Comparison of ENCODE assay signal across 1 cellular context in genomic region chr3:193711523-193711963, GRCh38.
TF ChIP-seq lines count a peak whose summit lies in the region.

No MANE protein-coding gene starts in this region.

TF ChIP-seq in HepG2, 621 proteins besides CTCF, POLR2A, EP300 and RAD21 (continued from another document and continues in another):
- peak; percentile 93; the same call in 1 of the 2 replicates for TF ChIP-seq ZNF609 (CRISPR knock-in tag; IDR thresholded peaks at IDR 0.05; ENCODE audit: borderline replicate concordance)
- TF ChIP-seq ZNF782 (CRISPR knock-in tag; IDR thresholded peaks at IDR 0.05; ENCODE audit: borderline replicate concordance): 0 out of 2 replicates have a peak, but pooled peaks have one; percentile 59
- peak in 1 of 2 experiments; percentile 51; a peak in 1 of 4 replicates for TF ChIP-seq KLF16 (CRISPR knock-in tag; IDR thresholded peaks at IDR 0.05)
- no peak for TF ChIP-seq ZFP62 (CRISPR knock-in tag; IDR thresholded peaks at IDR 0.05)
- TF ChIP-seq PCBP1 (IDR thresholded peaks at IDR 0.05; ENCODE audit: borderline replicate concordance, low read depth, low read length): 0 out of 2 replicates have a peak, but pooled peaks have one; percentile 46
- peak; percentile 34; the same call in 1 of the 2 replicates for TF ChIP-seq ZNF652 (CRISPR knock-in tag; IDR thresholded peaks at IDR 0.05; ENCODE audit: borderline replicate concordance, low read depth)
- no peak for TF ChIP-seq PLSCR1 (CRISPR knock-in tag; IDR thresholded peaks at IDR 0.05; ENCODE audit: borderline replicate concordance)
- no peak for TF ChIP-seq ZNF207 (IDR thresholded peaks at IDR 0.05; ENCODE audit: borderline replicate concordance)
- peak in 1 of 2 experiments; percentile 61; a peak in 2 of 4 replicates for TF ChIP-seq ATF4 (CRISPR knock-in tag; IDR thresholded peaks at IDR 0.05)
- TF ChIP-seq NFKB2 (CRISPR knock-in tag; IDR thresholded peaks at IDR 0.05; ENCODE audit: borderline replicate concordance): no peak; the same call in 1 of the 2 replicates
- peak; percentile 73; the same call in 1 of the 2 replicates for TF ChIP-seq ZSCAN9 (CRISPR knock-in tag; IDR thresholded peaks at IDR 0.05; ENCODE audit: borderline replicate concordance)
- TF ChIP-seq CENPX (CRISPR knock-in tag; IDR thresholded peaks at IDR 0.05): no peak
- no peak for TF ChIP-seq ZNF710 (CRISPR knock-in tag; IDR thresholded peaks at IDR 0.05; ENCODE audit: borderline replicate concordance)
- peak; percentile 46; the same call in 1 of the 2 replicates for TF ChIP-seq HNF1A (IDR thresholded peaks at IDR 0.05; ENCODE audit: low read depth)
- peak; percentile 79 for TF ChIP-seq HNF1A (CRISPR knock-in tag; IDR thresholded peaks at IDR 0.05; ENCODE audit: borderline replicate concordance)
- TF ChIP-seq ZNF788 (CRISPR knock-in tag; IDR thresholded peaks at IDR 0.05; ENCODE audit: borderline replicate concordance): peak; percentile 64; the same call in 1 of the 2 replicates
- 0 out of 2 replicates have a peak, but pooled peaks have one; percentile 35 for TF ChIP-seq PHF8 (CRISPR knock-in tag; IDR thresholded peaks at IDR 0.05)
- peak; percentile 90 for TF ChIP-seq SAP130 (CRISPR knock-in tag; IDR thresholded peaks at IDR 0.05; ENCODE audit: low read depth)
- peak; percentile 67; the same call in 1 of the 2 replicates for TF ChIP-seq ZNF235 (CRISPR knock-in tag; IDR thresholded peaks at IDR 0.05; ENCODE audit: borderline replicate concordance)
- TF ChIP-seq ZKSCAN8 (CRISPR knock-in tag; IDR thresholded peaks at IDR 0.05; ENCODE audit: borderline replicate concordance): no peak; the same call in 1 of the 2 replicates
- peak; percentile 53; the same call in 1 of the 2 replicates for TF ChIP-seq ZNF580 (CRISPR knock-in tag; IDR thresholded peaks at IDR 0.05; ENCODE audit: borderline replicate concordance, low read depth)
- peak; percentile 15; the same call in 1 of the 2 replicates for TF ChIP-seq AHDC1 (CRISPR knock-in tag; IDR thresholded peaks at IDR 0.05; ENCODE audit: borderline replicate concordance)
- peak; percentile 80 for TF ChIP-seq RBM22 (optimal IDR thresholded peaks at IDR 0.05; ENCODE audit: low read length)
- TF ChIP-seq ZNF558 (CRISPR knock-in tag; IDR thresholded peaks at IDR 0.05; ENCODE audit: borderline replicate concordance): 0 out of 2 replicates have a peak, but pooled peaks have one; percentile 26
- no peak for TF ChIP-seq ZNF660 (CRISPR knock-in tag; IDR thresholded peaks at IDR 0.05; ENCODE audit: borderline replicate concordance, low read depth)
- TF ChIP-seq ZFP90 (CRISPR knock-in tag; IDR thresholded peaks at IDR 0.05; ENCODE audit: borderline replicate concordance): no peak
- TF ChIP-seq ZNF792 (CRISPR knock-in tag; IDR thresholded peaks at IDR 0.05): peak; percentile 36; the same call in 1 of the 2 replicates
- peak; percentile 70 for TF ChIP-seq ZMYM4 (CRISPR knock-in tag; IDR thresholded peaks at IDR 0.05)
- TF ChIP-seq STAG1 (CRISPR knock-in tag; IDR thresholded peaks at IDR 0.05): peak; percentile 26
- peak; percentile 44 for TF ChIP-seq YY1 (IDR thresholded peaks at IDR 0.05; ENCODE audit: insufficient read depth, insufficient replicate concordance, low read depth, low read length)
- TF ChIP-seq ARID5B (CRISPR knock-in tag; IDR thresholded peaks at IDR 0.05): peak; percentile 97
